22 cellular contexts compared by ENCODE assay signal in the genomic region with DNA sequence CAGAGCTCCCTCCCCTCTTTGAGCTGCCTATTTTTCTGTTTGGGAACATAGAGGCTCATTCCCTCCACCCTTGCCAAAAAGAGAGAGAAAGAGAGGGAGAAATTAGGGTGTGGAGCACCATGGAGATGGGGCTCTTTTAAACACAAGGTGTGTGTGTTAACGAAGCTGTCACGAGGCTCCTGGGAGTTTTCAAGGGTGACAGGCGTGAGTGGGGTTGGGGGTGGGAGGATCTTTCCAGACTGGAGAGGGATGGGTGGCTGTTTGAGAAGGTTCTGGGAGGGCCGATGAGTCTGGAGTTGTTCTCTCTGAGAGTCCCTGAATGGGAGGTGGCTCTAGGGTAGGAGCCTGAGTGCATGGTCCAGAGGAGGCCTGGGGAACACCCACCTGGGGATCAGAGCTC.
"Had no signal": no experiment of that assay in that cellular context is flagged by ENCODE, and none has a peak within 500 bp of the region (broad histone marks: within the 10 kb centered on the region; RNA-seq: fewer than 3 reads in every experiment).

No MANE protein-coding gene starts in this region.

- H3K4me1 ChIP-seq: Peyer's patch had no signal

- DNase-seq: activated B cell treated with CpG ODN at 0.5 μM for 24 hours; activated CD4-positive, alpha-beta T cell treated with anti-CD3 and anti-CD28 coated beads for 1 hour; activated CD4-positive, alpha-beta T cell treated with anti-CD3 and anti-CD28 coated beads, Interleukin-2, amount 10 ng/mL, durations not matched to agents 24 days and 14 days; activated CD4-positive, alpha-beta T cell treated with anti-CD3 and anti-CD28 coated beads, Interleukin-2, amount 50 U/mL, for 48 hours; activated CD8-positive, alpha-beta memory T cell treated with anti-CD3 and anti-CD28 coated beads for 24 hours; activated gamma-delta T cell; activated naive CD4-positive, alpha-beta T cell treated with anti-CD3 and anti-CD28 coated beads for 36 hours; activated T-cell treated with anti-CD3 and anti-CD28 coated beads, Interleukin-2, amount 50 U/mL, for 4 hours; amygdala; central memory CD4-positive, alpha-beta T cell; Karpas-422; NCI-H146; NCI-H187 treated with DMSO at 0.1 percent for 48 hours; NCI-H2081 treated with DMSO at 0.1 percent for 48 hours; NCI-H446; NCI-H524; Peyer's patch; SHP77 treated with DMSO at 0.1 percent for 48 hours; T-helper 17 cell; T-helper 9 cell had no signal

- H3K4me3 ChIP-seq: K562, Peyer's patch had no signal

- H3K9me3 ChIP-seq: Peyer's patch had no signal

- H3K27ac ChIP-seq: Peyer's patch had no signal

- ATAC-seq: activated T-cell treated with anti-CD3 and anti-CD28 coated beads, Interleukin-2, amount 50 U/mL, for 4 hours; activated T-helper 17 cell treated with anti-CD3 and anti-CD28 coated beads, Interleukin-2, amount 50 U/mL, for 72 hours; K562; T-helper 17 cell had no signal

- H3K36me3 ChIP-seq: Peyer's patch had no signal

- H3K27me3 ChIP-seq: Peyer's patch had no signal
